ENCODE assay signal across 14 cellular contexts in genomic region chr5:127958421-127959011, GRCh38.
DNase-seq lines count a peak whose midpoint lies in the region; ATAC-seq and TF ChIP-seq lines count a peak whose summit lies in the region.
"Had no signal": no experiment of that assay in that cellular context is flagged by ENCODE, and none has a peak within 500 bp of the region (broad histone marks: within the 10 kb centered on the region; RNA-seq: fewer than 3 reads in every experiment).

No MANE protein-coding gene starts in this region.

- ATAC-seq in DND-41 (ENCODE audit: insufficient read depth, low read depth), result peak; percentile 33; the same call in 1 of the 3 replicates
- peak; percentile 72 for ATAC-seq in left colon
- ATAC-seq in HG03039 (IDR thresholded peaks at IDR 0.05; ENCODE audit: unreplicated experiment), result no peak

- H3K27me3 ChIP-seq in DND-41 (ENCODE audit: insufficient read depth, low read length, poor library complexity) (no peaks in the 10 kb centered on the region), OCI-LY1 (ENCODE audit: insufficient read depth, low read length) (no peaks in the 10 kb centered on the region)
- H3K27me3 ChIP-seq: foreskin keratinocyte had no signal

- in situ Hi-C loops in ACHN (cut with HindIII; ENCODE audit: low pct_ligation_motif_present, low pct_unique_long_range_greater_than_20kb, low sequenced_read_pairs), result no loop called here

- H3K79me2 ChIP-seq in DND-41 (ENCODE audit: insufficient read depth, low read length) (no peaks in the 10 kb centered on the region), OCI-LY1 (ENCODE audit: insufficient read depth, low read length) (no peaks in the 10 kb centered on the region)

- H3K4me1 Mint-ChIP-seq in activated CD4-positive, alpha-beta memory T cell treated with anti-CD3 and anti-CD28 coated beads, Interleukin-2, amount 10 ng/mL, durations not matched to agents 7 days and 5 days, result no peaks in the 10 kb centered on the region
- H3K4me1 Mint-ChIP-seq: activated CD4-positive, alpha-beta T cell treated with anti-CD3 and anti-CD28 coated beads, Interleukin-2, amount 10 ng/mL, durations not matched to agents 24 days and 14 days had no signal

- no peaks in the 10 kb centered on the region for H3K9me3 Mint-ChIP-seq in activated CD4-positive, alpha-beta memory T cell treated with anti-CD3 and anti-CD28 coated beads, Interleukin-2, amount 10 ng/mL, durations not matched to agents 7 days and 5 days
- H3K9me3 Mint-ChIP-seq: activated CD4-positive, alpha-beta T cell treated with anti-CD3 and anti-CD28 coated beads, Interleukin-2, amount 10 ng/mL, durations not matched to agents 24 days and 14 days; activated naive CD4-positive, alpha-beta T cell treated with anti-CD3 and anti-CD28 coated beads for 36 hours had no signal

- H3K36me3 ChIP-seq in DND-41 (ENCODE audit: insufficient read depth, low read length) (no peaks in the 10 kb centered on the region), OCI-LY1 (ENCODE audit: insufficient read depth, low read length) (no peaks in the 10 kb centered on the region)

- H3K9ac ChIP-seq in DND-41 (ENCODE audit: low read depth, low read length), result no peak overlapping the region
- peak overlapping the region; percentile 7; the same call in 1 of the 2 replicates for H3K9ac ChIP-seq in OCI-LY1 (ENCODE audit: low read length)

- DNase-seq in DND-41 (no peak), left colon (peak in 1 of 2 donors; percentile 56), kidney glomerular epithelial cell (lab: John Stamatoyannopoulos, UW) (no peak), ACHN (no peak)
- no peak for DNase-seq in activated CD4-positive, alpha-beta memory T cell treated with anti-CD3 and anti-CD28 coated beads, Interleukin-2, amount 10 ng/mL, durations not matched to agents 7 days and 5 days
- DNase-seq: activated CD4-positive, alpha-beta T cell treated with anti-CD3 and anti-CD28 coated beads, Interleukin-2, amount 10 ng/mL, durations not matched to agents 24 days and 14 days; NCI-H187 treated with DMSO at 0.1 percent for 48 hours; stimulated activated CD8-positive, alpha-beta memory T cell treated with anti-CD3 and anti-CD28 coated beads, Interleukin-4, amount 100 ng/mL, for 48 hours had no signal

- H3K27ac ChIP-seq in 22Rv1, result peak overlapping the region; percentile 93
- H3K27ac ChIP-seq in DND-41 (ENCODE audit: low read length), result 0 out of 2 replicates have a peak overlapping the region, but pooled peaks have one; percentile 2
- peak overlapping the region; percentile 60 for H3K27ac ChIP-seq in OCI-LY1 (ENCODE audit: low read depth, low read length, poor library complexity, severe bottlenecking)
- H3K27ac ChIP-seq: foreskin keratinocyte had no signal

- H3F3A ChIP-seq in OCI-LY1 (ENCODE audit: insufficient read depth, low read length), result no peaks in the 10 kb centered on the region

- H3K4me3 ChIP-seq in DND-41 (ENCODE audit: low read depth in 1 of 2, low read length in 2 of 2), result no peak overlapping the region
- H3K4me3 ChIP-seq in OCI-LY1 (ENCODE audit: low read depth, low read length, poor library complexity, severe bottlenecking), result no peak overlapping the region

- no peak overlapping the region for H2AFZ ChIP-seq in DND-41 (ENCODE audit: low read depth, low read length)
- no peak overlapping the region for H2AFZ ChIP-seq in OCI-LY1 (ENCODE audit: low read length)

- no peaks in the 10 kb centered on the region for H3K27me3 Mint-ChIP-seq in activated CD4-positive, alpha-beta memory T cell treated with anti-CD3 and anti-CD28 coated beads, Interleukin-2, amount 10 ng/mL, durations not matched to agents 7 days and 5 days
- H3K27me3 Mint-ChIP-seq: activated CD4-positive, alpha-beta T cell treated with anti-CD3 and anti-CD28 coated beads, Interleukin-2, amount 10 ng/mL, durations not matched to agents 24 days and 14 days had no signal

- no peaks in the 10 kb centered on the region for H3K9me2 ChIP-seq in OCI-LY1 (ENCODE audit: low read depth, low read length)

- H3K9me3 ChIP-seq in DND-41 (ENCODE audit: insufficient read depth, low read length, severe bottlenecking) (no peaks in the 10 kb centered on the region), OCI-LY1 (ENCODE audit: low read length) (no peaks in the 10 kb centered on the region)

- H3K4me1 ChIP-seq in DND-41 (ENCODE audit: insufficient read depth, low read length), result peaks cover 33% of the 10 kb centered on the region
- peaks cover 42% of the 10 kb centered on the region for H3K4me1 ChIP-seq in OCI-LY1 (ENCODE audit: insufficient read depth, low read length, severe bottlenecking)

- H3K27ac Mint-ChIP-seq in activated CD4-positive, alpha-beta memory T cell treated with anti-CD3 and anti-CD28 coated beads, Interleukin-2, amount 10 ng/mL, durations not matched to agents 7 days and 5 days, result no peak overlapping the region
- H3K27ac Mint-ChIP-seq: activated CD4-positive, alpha-beta T cell treated with anti-CD3 and anti-CD28 coated beads, Interleukin-2, amount 10 ng/mL, durations not matched to agents 24 days and 14 days; activated naive CD4-positive, alpha-beta T cell treated with anti-CD3 and anti-CD28 coated beads for 36 hours; CD14-positive monocyte had no signal

- CTCF ChIA-PET in activated CD4-positive, alpha-beta memory T cell treated with anti-CD3 and anti-CD28 coated beads, Interleukin-2, amount 10 ng/mL, durations not matched to agents 7 days and 5 days (lab: Charles Lee), result no interaction called here

- no peak overlapping the region for H3K4me3 Mint-ChIP-seq in activated CD4-positive, alpha-beta memory T cell treated with anti-CD3 and anti-CD28 coated beads, Interleukin-2, amount 10 ng/mL, durations not matched to agents 7 days and 5 days
- H3K4me3 Mint-ChIP-seq: activated CD4-positive, alpha-beta T cell treated with anti-CD3 and anti-CD28 coated beads, Interleukin-2, amount 10 ng/mL, durations not matched to agents 24 days and 14 days; activated naive CD4-positive, alpha-beta T cell treated with anti-CD3 and anti-CD28 coated beads for 36 hours; CD14-positive monocyte had no signal

- H4K20me1 ChIP-seq in DND-41 (ENCODE audit: insufficient read depth, low read length), result no peaks in the 10 kb centered on the region
- H4K20me1 ChIP-seq in OCI-LY1 (ENCODE audit: insufficient read depth, low read length), result no peaks in the 10 kb centered on the region

- H3K4me2 ChIP-seq in DND-41 (ENCODE audit: insufficient read depth, low read length) (no peak overlapping the region), OCI-LY1 (ENCODE audit: low read length) (peak overlapping the region; percentile 28; the same call in 1 of the 2 replicates)

- intact Hi-C loops in left colon (cut with DNase I, micrococcal nuclease), result no loop called here

- POLR2A ChIA-PET in activated CD4-positive, alpha-beta memory T cell treated with anti-CD3 and anti-CD28 coated beads, Interleukin-2, amount 10 ng/mL, durations not matched to agents 7 days and 5 days (lab: Charles Lee), result no interaction called here

- H3K36me3 Mint-ChIP-seq in activated CD4-positive, alpha-beta memory T cell treated with anti-CD3 and anti-CD28 coated beads, Interleukin-2, amount 10 ng/mL, durations not matched to agents 7 days and 5 days (ENCODE audit: low read depth), result no peaks in the 10 kb centered on the region

- no peak for TF ChIP-seq CTCF in 22Rv1 (IDR thresholded peaks at IDR 0.05)
- TF ChIP-seq CTCF in DND-41 (IDR thresholded peaks at IDR 0.05; ENCODE audit: borderline replicate concordance, extremely low read depth, low read length, poor library complexity, severe bottlenecking), result no peak
- TF ChIP-seq CTCF in OCI-LY1 (IDR thresholded peaks at IDR 0.05; ENCODE audit: low read length), result no peak

Comparison
In these comparisons a context has a peak if more than half of its experiments do, and no peak if none do; other contexts are left out.
1. H3K27ac ChIP-seq: peak in every context shown above with its lines; median percentile 93 in 22Rv1; 60 in OCI-LY1; 2 in DND-41.